Comparison of ENCODE assay signal across 15 cellular contexts in the genomic region with DNA sequence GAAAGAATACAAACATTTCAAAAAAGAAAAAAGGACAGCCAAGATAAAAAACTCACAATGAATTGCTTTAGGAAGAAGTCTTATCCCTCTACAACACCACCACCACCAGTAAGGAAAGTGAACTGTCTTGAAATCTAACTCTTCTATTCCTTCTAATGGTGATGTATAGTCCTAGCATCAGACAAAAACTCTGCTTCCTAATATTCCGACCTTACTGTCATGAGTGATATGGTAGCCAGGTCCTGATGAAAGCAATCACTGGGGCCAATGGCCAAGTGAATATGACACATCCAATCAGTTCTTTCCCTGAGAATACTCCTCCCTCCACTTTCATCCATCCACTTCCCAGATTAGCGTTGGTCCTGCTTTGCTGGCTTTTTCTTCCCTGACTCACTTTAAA. TPM values are rescaled to one million over a fixed set of nuclear protein-coding genes. Genes with fewer than 3 reads are reported as not detected.
DNase-seq lines count a peak whose midpoint lies in the region; ATAC-seq and TF ChIP-seq lines count a peak whose summit lies in the region.
"Had no signal": no experiment of that assay in that cellular context is flagged by ENCODE, and none has a peak within 500 bp of the region (broad histone marks: within the 10 kb centered on the region; RNA-seq: fewer than 3 reads in every experiment).

No MANE protein-coding gene starts in this region.

- TF ChIP-seq CTCF in HCT116 (IDR thresholded peaks at IDR 0.05 in 2 of 3, conservative IDR thresholded peaks at IDR 0.05 in 1 of 3; ENCODE audit: borderline replicate concordance in 1 of 3, insufficient read depth in 1 of 3, low read depth in 2 of 3, low read length in 2 of 3): no peak
- TF ChIP-seq CTCF in left ventricle myocardium inferior (IDR thresholded peaks at IDR 0.05; ENCODE audit: borderline replicate concordance): no peak

- H3K4me3 Mint-ChIP-seq in activated naive CD8-positive, alpha-beta T cell treated with anti-CD3 and anti-CD28 coated beads, Interleukin-2, amount 50 U/mL, for 24 hours: no peak overlapping the region
- H3K4me3 Mint-ChIP-seq: CD4-positive, alpha-beta memory T cell; H9; IgD-negative memory B cell had no signal

- H3K27ac ChIP-seq in HCT116 (ENCODE audit: low read depth, low read length) (no peak overlapping the region), left ventricle myocardium inferior (replicated peaks) (peak overlapping the region; percentile 62), subcutaneous abdominal adipose tissue (ENCODE audit: low read depth, low read length) (peak overlapping the region; percentile 27)

- no peaks in the 10 kb centered on the region for H3K4me1 ChIP-seq in HCT116 (ENCODE audit: control insufficient read depth in 1 of 2, insufficient read depth in 2 of 2, low read length in 2 of 2)
- H3K4me1 ChIP-seq in left ventricle myocardium inferior: peaks cover 20% of the 10 kb centered on the region
- peaks cover 2 to 19% (median 13%) of the 10 kb centered on the region in 5 donors for H3K4me1 ChIP-seq in subcutaneous abdominal adipose tissue (ENCODE audit: control insufficient read depth in 5 of 5, insufficient read depth in 5 of 5, low read length in 5 of 5)

- peaks cover 55% of the 10 kb centered on the region for H3K36me3 Mint-ChIP-seq in activated naive CD8-positive, alpha-beta T cell treated with anti-CD3 and anti-CD28 coated beads, Interleukin-2, amount 50 U/mL, for 24 hours (ENCODE audit: low read depth)

- RAD21 ChIA-PET in HCT116 (lab: Charles Lee; ENCODE audit: low non-redundant PET in 1 of 2, low total read pairs in 2 of 2, uncharacterized antibody in 2 of 2, unreplicated experiment in 2 of 2): no interaction called here

- H3K27me3 ChIP-seq in HCT116 (ENCODE audit: insufficient read depth, low read length) (no peaks in the 10 kb centered on the region), left ventricle myocardium inferior (ENCODE audit: low read depth) (no peaks in the 10 kb centered on the region), subcutaneous abdominal adipose tissue (ENCODE audit: control insufficient read depth in 5 of 5, insufficient read depth in 4 of 5, low read length in 5 of 5) (no peaks in the 10 kb centered on the region)

- H3K9me3 ChIP-seq in HCT116 (ENCODE audit: control insufficient read depth in 1 of 2, insufficient read depth in 1 of 2, low read depth in 1 of 2, low read length in 2 of 2) (peaks cover 0 to 8% of the 10 kb centered on the region in 2 experiments; a peak in 2 of 4 replicates), left ventricle myocardium inferior (replicated peaks) (no peaks in the 10 kb centered on the region), subcutaneous abdominal adipose tissue (ENCODE audit: control insufficient read depth in 5 of 5, low read length in 5 of 5) (no peaks in the 10 kb centered on the region)

- CTCF ChIA-PET in HCT116 (lab: Charles Lee): no interaction called here

- H2AFZ ChIP-seq in HCT116 (ENCODE audit: low read depth, low read length, poor library complexity, severe bottlenecking): no peak overlapping the region

- H3K36me3 ChIP-seq in HCT116 (ENCODE audit: control insufficient read depth in 1 of 2, insufficient read depth in 2 of 2, low read length in 2 of 2): peaks cover 12 to 29% of the 10 kb centered on the region in 2 experiments
- H3K36me3 ChIP-seq in left ventricle myocardium inferior: peaks cover 32% of the 10 kb centered on the region
- H3K36me3 ChIP-seq in subcutaneous abdominal adipose tissue (ENCODE audit: control insufficient read depth in 5 of 5, insufficient read depth in 5 of 5, low read length in 5 of 5): peaks cover 7 to 21% (median 10%) of the 10 kb centered on the region in 5 donors

- peak; percentile 4; the same call in 1 of the 2 replicates for TF ChIP-seq RAD21 in HCT116 (IDR thresholded peaks at IDR 0.05; ENCODE audit: low read depth)

- TF ChIP-seq POLR2A in HCT116 (IDR thresholded peaks at IDR 0.05; ENCODE audit: borderline replicate concordance, extremely low read depth, insufficient read depth, insufficient read length) (no peak), GM18505 (IDR thresholded peaks at IDR 0.05; ENCODE audit: borderline replicate concordance, extremely low read depth, insufficient read depth, insufficient read length) (no peak)

- no peaks in the 10 kb centered on the region for H4K20me1 ChIP-seq in HCT116 (ENCODE audit: insufficient read depth)

- POLR2A ChIA-PET in HCT116 (lab: Charles Lee): no interaction called here

- H3K9me3 Mint-ChIP-seq in activated naive CD8-positive, alpha-beta T cell treated with anti-CD3 and anti-CD28 coated beads, Interleukin-2, amount 50 U/mL, for 24 hours: no peaks in the 10 kb centered on the region

- H3K4me2 ChIP-seq in HCT116 (ENCODE audit: low read length): no peak overlapping the region

- no peaks in the 10 kb centered on the region for H3K79me2 ChIP-seq in HCT116 (ENCODE audit: insufficient read depth, low read length)

- H3K27ac Mint-ChIP-seq in activated naive CD8-positive, alpha-beta T cell treated with anti-CD3 and anti-CD28 coated beads, Interleukin-2, amount 50 U/mL, for 24 hours: no peak overlapping the region
- H3K27ac Mint-ChIP-seq: IgD-negative memory B cell had no signal

- DNase-seq in HCT116 (ENCODE audit: low read depth, low spot score): no peak
- DNase-seq in astrocyte of the hippocampus (ENCODE audit: low read depth, low spot score): peak; percentile 31
- DNase-seq in left ventricle myocardium inferior: no peak
- DNase-seq in stimulated activated CD4-positive, alpha-beta T cell treated with anti-CD3 and anti-CD28 coated beads, Interleukin-4, amount 100 ng/mL, for 4 hours: no peak
- no peak for DNase-seq in activated naive CD8-positive, alpha-beta T cell treated with anti-CD3 and anti-CD28 coated beads, Interleukin-2, amount 50 U/mL, for 24 hours
- DNase-seq: activated CD4-positive, alpha-beta T cell treated with anti-CD3 and anti-CD28 coated beads, Interleukin-2, amount 50 U/mL, for 4 hours; activated naive CD4-positive, alpha-beta T cell treated with anti-CD3 and anti-CD28 coated beads, Interleukin-2, amount 50 U/mL, for 16 hours; CD4-positive, alpha-beta memory T cell; effector memory CD4-positive, alpha-beta T cell; NCI-H187 treated with DMSO at 0.1 percent for 48 hours had no signal

- H3K9me2 ChIP-seq in HCT116 (ENCODE audit: insufficient read depth): no peaks in the 10 kb centered on the region

- ATAC-seq in HCT116 (no peak), HG03571 (IDR thresholded peaks at IDR 0.05; ENCODE audit: unreplicated experiment) (no peak), GM18505 (IDR thresholded peaks at IDR 0.05; ENCODE audit: unreplicated experiment) (no peak)
- ATAC-seq in activated naive CD8-positive, alpha-beta T cell treated with anti-CD3 and anti-CD28 coated beads, Interleukin-2, amount 50 U/mL, for 24 hours: no peak

- intact Hi-C loops in HCT116 (cut with micrococcal nuclease) (no loop called here), left ventricle myocardium inferior (cut with micrococcal nuclease) (no loop called here)

- peaks cover 2% of the 10 kb centered on the region for H3K4me1 Mint-ChIP-seq in activated naive CD8-positive, alpha-beta T cell treated with anti-CD3 and anti-CD28 coated beads, Interleukin-2, amount 50 U/mL, for 24 hours
- H3K4me1 Mint-ChIP-seq: CD4-positive, alpha-beta memory T cell; IgD-negative memory B cell had no signal

- no peaks in the 10 kb centered on the region for H3K27me3 Mint-ChIP-seq in activated naive CD8-positive, alpha-beta T cell treated with anti-CD3 and anti-CD28 coated beads, Interleukin-2, amount 50 U/mL, for 24 hours
- H3K27me3 Mint-ChIP-seq: CD4-positive, alpha-beta memory T cell; IgD-negative memory B cell had no signal

- BruUV-seq in HCT116 (replicated peaks; lab: Mats Ljungman, UMichigan): no TSS peak

- no peak overlapping the region for H3K9ac ChIP-seq in HCT116 (ENCODE audit: low read length)
- peak overlapping the region in 1 of 5 donors; percentile 33 for H3K9ac ChIP-seq in subcutaneous abdominal adipose tissue (ENCODE audit: low read length in 5 of 5)

- H3K4me3 ChIP-seq in HCT116 (replicated peaks in 1 of 2; ENCODE audit: low read depth in 1 of 2, low read length in 2 of 2) (no peak overlapping the region), left ventricle myocardium inferior (no peak overlapping the region), subcutaneous abdominal adipose tissue (ENCODE audit: low read depth in 1 of 5, low read length in 5 of 5) (no peak overlapping the region)

TF ChIP-seq in HCT116, 20 proteins besides CTCF, POLR2A, EP300 and RAD21 (continues in another document):
- TF ChIP-seq SP1 (IDR thresholded peaks at IDR 0.05; ENCODE audit: low read depth): no peak
- TF ChIP-seq, protein P1, sequence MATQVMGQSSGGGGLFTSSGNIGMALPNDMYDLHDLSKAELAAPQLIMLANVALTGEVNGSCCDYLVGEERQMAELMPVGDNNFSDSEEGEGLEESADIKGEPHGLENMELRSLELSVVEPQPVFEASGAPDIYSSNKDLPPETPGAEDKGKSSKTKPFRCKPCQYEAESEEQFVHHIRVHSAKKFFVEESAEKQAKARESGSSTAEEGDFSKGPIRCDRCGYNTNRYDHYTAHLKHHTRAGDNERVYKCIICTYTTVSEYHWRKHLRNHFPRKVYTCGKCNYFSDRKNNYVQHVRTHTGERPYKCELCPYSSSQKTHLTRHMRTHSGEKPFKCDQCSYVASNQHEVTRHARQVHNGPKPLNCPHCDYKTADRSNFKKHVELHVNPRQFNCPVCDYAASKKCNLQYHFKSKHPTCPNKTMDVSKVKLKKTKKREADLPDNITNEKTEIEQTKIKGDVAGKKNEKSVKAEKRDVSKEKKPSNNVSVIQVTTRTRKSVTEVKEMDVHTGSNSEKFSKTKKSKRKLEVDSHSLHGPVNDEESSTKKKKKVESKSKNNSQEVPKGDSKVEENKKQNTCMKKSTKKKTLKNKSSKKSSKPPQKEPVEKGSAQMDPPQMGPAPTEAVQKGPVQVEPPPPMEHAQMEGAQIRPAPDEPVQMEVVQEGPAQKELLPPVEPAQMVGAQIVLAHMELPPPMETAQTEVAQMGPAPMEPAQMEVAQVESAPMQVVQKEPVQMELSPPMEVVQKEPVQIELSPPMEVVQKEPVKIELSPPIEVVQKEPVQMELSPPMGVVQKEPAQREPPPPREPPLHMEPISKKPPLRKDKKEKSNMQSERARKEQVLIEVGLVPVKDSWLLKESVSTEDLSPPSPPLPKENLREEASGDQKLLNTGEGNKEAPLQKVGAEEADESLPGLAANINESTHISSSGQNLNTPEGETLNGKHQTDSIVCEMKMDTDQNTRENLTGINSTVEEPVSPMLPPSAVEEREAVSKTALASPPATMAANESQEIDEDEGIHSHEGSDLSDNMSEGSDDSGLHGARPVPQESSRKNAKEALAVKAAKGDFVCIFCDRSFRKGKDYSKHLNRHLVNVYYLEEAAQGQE (IDR thresholded peaks at IDR 0.05; ENCODE audit: low read depth): no peak
- TF ChIP-seq, protein P2, sequence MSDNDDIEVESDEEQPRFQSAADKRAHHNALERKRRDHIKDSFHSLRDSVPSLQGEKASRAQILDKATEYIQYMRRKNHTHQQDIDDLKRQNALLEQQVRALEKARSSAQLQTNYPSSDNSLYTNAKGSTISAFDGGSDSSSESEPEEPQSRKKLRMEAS (IDR thresholded peaks at IDR 0.05): no peak
- no peak for TF ChIP-seq SIN3A (IDR thresholded peaks at IDR 0.05; ENCODE audit: low read depth)
- no peak for TF ChIP-seq EZH2 (IDR thresholded peaks at IDR 0.05)
- TF ChIP-seq YY1 (IDR thresholded peaks at IDR 0.05; ENCODE audit: extremely low read depth, insufficient replicate concordance, low read depth, low read length): no peak

RNA-seq across cellular contexts. Expression of a gene that starts 14.8 kb away (rescaled TPM):
- total RNA-seq in HCT116 (2021; ENCODE audit: unreplicated experiment) (16.9 TPM), left ventricle myocardium inferior (8.4 TPM)
- polyA plus RNA-seq in HCT116 (2012): 2.3 and 2.4 TPM in 2 replicates
